Comparison of ENCODE assay signal across 1 cellular context in genomic region chr5:142320851-142321560, GRCh38.
TF ChIP-seq lines count a peak whose summit lies in the region.

No MANE protein-coding gene starts in this region.

TF ChIP-seq in IMR-90, 13 proteins besides CTCF, POLR2A, EP300 and RAD21 (continued from another document):
- no peak for TF ChIP-seq USF2 (IDR thresholded peaks at IDR 0.05; ENCODE audit: low read depth, low read length)
- no peak for TF ChIP-seq MAFK (IDR thresholded peaks at IDR 0.05; ENCODE audit: low read depth, low read length)
- TF ChIP-seq CHD1 (IDR thresholded peaks at IDR 0.05; ENCODE audit: low read depth, low read length), result no peak
- no peak for TF ChIP-seq CEBPB (IDR thresholded peaks at IDR 0.05; ENCODE audit: low read depth, low read length)
- TF ChIP-seq NFE2L2 (IDR thresholded peaks at IDR 0.05; ENCODE audit: low read depth, low read length), result no peak
- no peak for TF ChIP-seq RFX5 (IDR thresholded peaks at IDR 0.05; ENCODE audit: low read depth, low read length)
- no peak for TF ChIP-seq RCOR1 (IDR thresholded peaks at IDR 0.05; ENCODE audit: insufficient replicate concordance, low read length)
TF ChIP-seq in IMR-90: peak in this region for 0.
